In the genomic region with DNA sequence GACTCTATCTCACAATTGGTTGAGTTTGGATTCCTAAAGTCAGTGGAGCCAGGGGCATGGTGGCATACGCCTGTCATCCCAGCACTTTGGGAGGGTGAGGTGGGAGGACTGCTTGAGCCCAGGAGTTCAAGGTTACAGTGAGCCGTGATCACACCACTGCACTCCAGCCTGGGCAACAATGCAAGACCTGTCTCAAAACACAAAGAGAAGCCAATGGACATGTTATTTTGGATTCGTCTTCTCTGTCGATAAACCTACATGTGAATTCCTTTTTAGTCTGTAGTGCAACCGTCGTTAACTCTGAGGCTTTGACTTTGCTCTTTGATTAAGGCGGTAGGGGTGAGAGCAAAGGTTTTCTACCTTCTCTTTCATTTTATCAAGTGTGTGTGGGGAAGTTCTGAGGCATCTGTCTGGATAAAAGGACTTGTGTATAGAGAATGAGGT, we compare ENCODE assay signal across 13 cellular contexts.
"Had no signal": no experiment of that assay in that cellular context is flagged by ENCODE, and none has a peak within 500 bp of the region (broad histone marks: within the 10 kb centered on the region; RNA-seq: fewer than 3 reads in every experiment).

No MANE protein-coding gene starts in this region.

- H3K27me3 ChIP-seq: colonic mucosa, foreskin keratinocyte had no signal

- H3K9me3 ChIP-seq: colonic mucosa had no signal

- H3K36me3 Mint-ChIP-seq: natural killer cell had no signal

- H3K9me3 Mint-ChIP-seq: endodermal cell, natural killer cell, neural crest cell had no signal

- H3K4me3 Mint-ChIP-seq: endodermal cell, natural killer cell, neural crest cell had no signal

- DNase-seq: colonic mucosa; dermis blood vessel endothelial cell; foreskin keratinocyte; kidney; left cardiac atrium; left ventricle myocardium superior; natural killer cell; right cardiac atrium; stimulated activated CD4-positive, alpha-beta T cell treated with anti-CD3 and anti-CD28 coated beads, Interleukin-2, amount 100 ng/mL, for 48 hours; stimulated activated naive CD4-positive, alpha-beta T cell treated with Interleukin-2 at 50 U/mL for 16 hours; trophoblast cell had no signal

- ATAC-seq: left cardiac atrium, left ventricle myocardium superior, right cardiac atrium had no signal

- H3K27ac ChIP-seq: colonic mucosa, foreskin keratinocyte had no signal
